10 cellular contexts compared by ENCODE assay signal in the genomic region with DNA sequence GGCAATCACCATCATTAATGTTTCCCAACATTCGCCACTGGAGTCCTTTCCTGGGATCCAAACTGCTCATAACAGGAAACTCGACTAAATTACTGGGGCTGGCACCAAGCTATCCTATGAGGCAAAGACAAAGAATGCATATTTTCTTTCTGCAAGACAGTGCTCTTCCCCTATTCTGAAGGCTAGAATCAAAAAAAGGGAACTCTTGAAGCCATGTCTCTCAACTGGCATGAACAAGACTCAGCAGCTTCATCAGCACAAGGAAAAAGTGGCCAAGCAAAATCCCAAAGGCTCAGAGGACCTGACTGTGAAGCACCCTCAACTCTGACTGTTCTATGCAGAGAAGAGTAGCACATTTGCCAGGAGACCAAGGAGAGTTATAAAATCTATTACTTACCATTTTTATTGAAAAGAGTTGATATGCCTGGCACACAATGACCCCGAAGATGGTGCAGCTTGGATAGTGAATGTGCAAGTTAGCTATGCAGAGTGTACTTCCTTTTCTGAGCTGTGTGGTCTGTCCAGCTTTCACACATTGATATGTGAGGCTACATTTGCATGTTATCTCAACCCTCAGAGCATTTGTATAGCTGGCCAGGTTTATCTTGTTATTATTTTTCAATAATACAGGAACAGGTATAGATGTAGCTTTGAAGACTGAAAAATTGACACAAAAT. TPM values are rescaled to one million over a fixed set of nuclear protein-coding genes. Genes with fewer than 3 reads are reported as not detected.
DNase-seq lines count a peak whose midpoint lies in the region; ATAC-seq and TF ChIP-seq lines count a peak whose summit lies in the region.
"Had no signal": no experiment of that assay in that cellular context is flagged by ENCODE, and none has a peak within 500 bp of the region (broad histone marks: within the 10 kb centered on the region; RNA-seq: fewer than 3 reads in every experiment).

No MANE protein-coding gene starts in this region.

- no peak overlapping the region for H3K18ac ChIP-seq in trophoblast cell (ENCODE audit: low read length)

- H3K23ac ChIP-seq in trophoblast cell (ENCODE audit: low read length), result no peak overlapping the region

- no peaks in the 10 kb centered on the region for H3K4me1 Mint-ChIP-seq in progenitor cell of endocrine pancreas (ENCODE audit: low read depth)

- no peaks in the 10 kb centered on the region for H3K27me3 Mint-ChIP-seq in progenitor cell of endocrine pancreas

- no peak overlapping the region for H3K4me2 ChIP-seq in trophoblast cell (ENCODE audit: low read length)
- H3K4me2 ChIP-seq: smooth muscle cell had no signal

- H3K4me1 ChIP-seq in trophoblast cell (ENCODE audit: control insufficient read depth in 1 of 2, insufficient read depth in 2 of 2, low read length in 2 of 2), result peaks cover 3 to 7% of the 10 kb centered on the region in 2 experiments
- H3K4me1 ChIP-seq in HAP-1, result no peaks in the 10 kb centered on the region

- WGBS in trophoblast cell (ENCODE audit: extremely low coverage, insufficient coverage, insufficient read length), result no CpG with 5 or more reads among the region's 3 CpGs

- H3K14ac ChIP-seq in trophoblast cell (ENCODE audit: low read length), result no peak overlapping the region

- no peaks in the 10 kb centered on the region for H3K36me3 Mint-ChIP-seq in progenitor cell of endocrine pancreas (ENCODE audit: insufficient read depth)

- H3K4ac ChIP-seq in trophoblast cell (ENCODE audit: low read depth, low read length), result no peak overlapping the region

- no peak overlapping the region for H3K9ac ChIP-seq in trophoblast cell (ENCODE audit: low read length)

- H3K27ac ChIP-seq in trophoblast cell (ENCODE audit: low read depth, low read length), result no peak overlapping the region

- H4K12ac ChIP-seq in trophoblast cell (ENCODE audit: low read depth, low read length), result no peak overlapping the region

- H2BK120ac ChIP-seq in trophoblast cell (ENCODE audit: insufficient read depth, low read length, poor library complexity), result peak overlapping the region; percentile 79

- H4K8ac ChIP-seq in trophoblast cell (ENCODE audit: low read depth, low read length), result no peak overlapping the region

- H2AFZ ChIP-seq in trophoblast cell (ENCODE audit: insufficient read depth, low read length, poor library complexity), result no peak overlapping the region

- no peaks in the 10 kb centered on the region for H3K9me3 ChIP-seq in trophoblast cell (ENCODE audit: insufficient read depth, low read depth, low read length)
- H3K9me3 ChIP-seq in HAP-1, result no peaks in the 10 kb centered on the region

- H4K91ac ChIP-seq in trophoblast cell (ENCODE audit: low read depth, low read length), result no peak overlapping the region

- peaks cover 1% of the 10 kb centered on the region for H3K79me1 ChIP-seq in trophoblast cell (ENCODE audit: low read length)

- DNase-seq in NOMO-1 treated with dmso at 0.1 percent for 144 hours (lab: John Stamatoyannopoulos, UW; ENCODE audit: unreplicated experiment), result peak; percentile 89
- no peak for DNase-seq in trophoblast cell
- DNase-seq in stimulated activated naive CD4-positive, alpha-beta T cell treated with Interleukin-2 at 50 U/mL for 16 hours (lab: John Stamatoyannopoulos, UW), result no peak
- no peak for DNase-seq in progenitor cell of endocrine pancreas (ENCODE audit: low spot score, unreplicated experiment)
- no peak for DNase-seq in epidermal melanocyte (ENCODE audit: insufficient read length, low spot score)
- no peak for DNase-seq in HAP-1 (ENCODE audit: low spot score in 2 of 2)
- DNase-seq: activated CD4-positive, CD25-positive, alpha-beta regulatory T cell had no signal

- H3K9me3 Mint-ChIP-seq in progenitor cell of endocrine pancreas (ENCODE audit: low read depth), result no peaks in the 10 kb centered on the region

- in situ Hi-C loops in HAP-1 (cut with MboI; ENCODE audit: low sequenced_read_pairs), result no loop called here

- H3K36me3 ChIP-seq in trophoblast cell (ENCODE audit: control insufficient read depth in 1 of 2, insufficient read depth in 2 of 2, low read length in 2 of 2) (no peaks in the 10 kb centered on the region), HAP-1 (replicated peaks) (no peaks in the 10 kb centered on the region)

- H2BK12ac ChIP-seq in trophoblast cell (ENCODE audit: low read length), result no peak overlapping the region

- H2BK5ac ChIP-seq in trophoblast cell (ENCODE audit: low read depth, low read length, poor library complexity), result peak overlapping the region; percentile 15

- ATAC-seq in GM18870 (IDR thresholded peaks at IDR 0.05; ENCODE audit: unreplicated experiment), result peak; percentile 71
- ATAC-seq in HG02798 (IDR thresholded peaks at IDR 0.05; ENCODE audit: poor library complexity, unreplicated experiment), result peak; percentile 65

- H3K4me3 Mint-ChIP-seq in progenitor cell of endocrine pancreas (ENCODE audit: low read depth), result no peak overlapping the region

- H3K27ac Mint-ChIP-seq in progenitor cell of endocrine pancreas, result no peak overlapping the region

- no peaks in the 10 kb centered on the region for H3K79me2 ChIP-seq in trophoblast cell (ENCODE audit: control insufficient read depth, insufficient read depth, low read length, poor library complexity)

- no peaks in the 10 kb centered on the region for H3K27me3 ChIP-seq in trophoblast cell (ENCODE audit: insufficient read depth, low read length)
- no peaks in the 10 kb centered on the region for H3K27me3 ChIP-seq in HAP-1 (ENCODE audit: low read depth)

- TF ChIP-seq CTCF in progenitor cell of endocrine pancreas (IDR thresholded peaks at IDR 0.05; ENCODE audit: unreplicated experiment), result no peak

- H3K4me3 ChIP-seq in trophoblast cell (ENCODE audit: low read depth, low read length) (no peak overlapping the region), HAP-1 (no peak overlapping the region)
- H3K4me3 ChIP-seq: smooth muscle cell had no signal

- H2AK5ac ChIP-seq in trophoblast cell (ENCODE audit: low read length), result no peak overlapping the region

RNA-seq across cellular contexts. Expression of a gene that starts 50.9 kb away (rescaled TPM):
- 58.3 and 63.0 TPM in 2 replicates for polyA plus RNA-seq in trophoblast cell (2013)
- total RNA-seq in progenitor cell of endocrine pancreas, result not detected in 2 replicates
